Comparison of ENCODE assay signal across 8 cellular contexts in the genomic region with DNA sequence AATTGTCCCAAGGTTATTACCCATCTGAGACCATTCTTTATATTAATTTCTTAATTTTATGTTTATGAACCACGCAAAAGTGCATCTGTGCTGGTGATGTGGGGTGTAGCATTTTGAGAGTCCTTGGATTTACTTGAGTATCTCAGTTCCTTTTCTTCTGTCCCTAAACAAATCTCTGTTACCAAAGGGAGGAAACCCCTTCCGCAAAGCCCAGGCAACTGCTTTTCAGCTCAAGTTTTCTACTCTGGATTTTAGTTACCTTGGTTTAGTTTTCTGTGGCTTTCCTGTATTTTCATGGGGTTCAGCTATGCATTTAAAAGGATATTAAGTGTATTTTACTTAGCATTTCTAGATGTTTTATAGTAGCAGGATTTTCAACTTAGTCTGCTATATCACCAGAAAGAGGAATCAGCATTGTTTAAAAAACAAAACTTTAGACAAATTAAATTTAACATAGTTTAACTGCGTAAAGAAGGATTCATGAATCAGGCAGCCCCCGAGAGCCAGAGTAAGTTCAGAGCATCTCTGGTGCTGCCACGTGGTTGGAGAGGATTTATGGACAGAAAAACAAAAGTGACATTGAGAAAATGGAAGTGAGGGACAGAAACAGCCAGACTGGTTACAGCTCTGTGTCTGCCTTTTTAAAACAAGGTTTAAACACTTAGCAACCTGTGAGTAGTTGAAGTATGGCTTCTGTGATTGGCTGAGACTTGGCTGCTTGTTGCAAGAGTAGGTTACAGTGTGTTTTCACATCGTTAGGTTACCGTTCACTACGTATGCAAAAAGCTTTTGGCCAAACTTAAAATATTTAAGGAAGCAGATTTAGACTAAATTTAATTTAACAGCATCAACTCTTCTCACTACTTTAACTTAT. TPM values are rescaled to one million over a fixed set of nuclear protein-coding genes. Genes with fewer than 3 reads are reported as not detected.
DNase-seq lines count a peak whose midpoint lies in the region; ATAC-seq lines count a peak whose summit lies in the region.

No MANE protein-coding gene starts in this region.

- no peak overlapping the region for H3K27ac Mint-ChIP-seq in effector memory CD8-positive, alpha-beta T cell

- ATAC-seq in GM18519 (IDR thresholded peaks at IDR 0.05; ENCODE audit: low FRiP score, unreplicated experiment) (peak; percentile 65), HG02938 (IDR thresholded peaks at IDR 0.05; ENCODE audit: unreplicated experiment) (peak; percentile 78), sciatic nerve (peak; percentile 51)
- peak; percentile 87 for ATAC-seq in effector memory CD8-positive, alpha-beta T cell (replicated peaks)

- no peak overlapping the region for H3K4me3 Mint-ChIP-seq in effector memory CD8-positive, alpha-beta T cell

- DNase-seq in AML-193 (lab: John Stamatoyannopoulos, UW), result peak; percentile 69 to 70
- DNase-seq in NCI-H774 (lab: John Stamatoyannopoulos, UW), result peak; percentile 87
- peak in 2 of 3 experiments; percentile 15 to 24 for DNase-seq in effector memory CD8-positive, alpha-beta T cell
- DNase-seq in sciatic nerve (ENCODE audit: low spot score), result no peak
- DNase-seq in C1 segment of cervical spinal cord (lab: John Stamatoyannopoulos, UW), result no peak
- DNase-seq in activated CD8-positive, alpha-beta memory T cell treated with anti-CD3 and anti-CD28 coated beads, Interleukin-2, amount 50 U/mL, for 48 hours, result no peak

- peaks cover 0 to 3% of the 10 kb centered on the region in 2 donors for H3K4me1 Mint-ChIP-seq in effector memory CD8-positive, alpha-beta T cell (ENCODE audit: low read depth in 2 of 2)

- H3K36me3 Mint-ChIP-seq in effector memory CD8-positive, alpha-beta T cell (ENCODE audit: insufficient read depth), result no peaks in the 10 kb centered on the region

- H3K27me3 Mint-ChIP-seq in effector memory CD8-positive, alpha-beta T cell, result peaks cover 36 to 47% of the 10 kb centered on the region in 2 donors

- intact Hi-C loops in sciatic nerve (cut with DNase I), result no loop called here

- no peaks in the 10 kb centered on the region for H3K9me3 Mint-ChIP-seq in effector memory CD8-positive, alpha-beta T cell

RNA-seq across cellular contexts. Expression of gene ADM, which starts 9.6 kb away (rescaled TPM):
- total RNA-seq in sciatic nerve, result 92.4 TPM

RNA-seq across cellular contexts. Expression of gene SBF2, which starts 20.4 kb away (rescaled TPM):
- 141 TPM for total RNA-seq in sciatic nerve

Comparison
In these comparisons a context has a peak if more than half of its experiments do, and no peak if none do; other contexts are left out.
1. DNase-seq: peak in AML-193 (2 of 2), NCI-H774 (single experiment) and effector memory CD8-positive, alpha-beta T cell (2 of 3); none in sciatic nerve (single experiment), C1 segment of cervical spinal cord (0 of 14) and activated CD8-positive, alpha-beta memory T cell treated with anti-CD3 and anti-CD28 coated beads, Interleukin-2, amount 50 U/mL, for 48 hours (single experiment).
2. Peak in every context shown above with its lines, with median percentiles within 50 percentile points of each other: ATAC-seq.